In the genomic region with DNA sequence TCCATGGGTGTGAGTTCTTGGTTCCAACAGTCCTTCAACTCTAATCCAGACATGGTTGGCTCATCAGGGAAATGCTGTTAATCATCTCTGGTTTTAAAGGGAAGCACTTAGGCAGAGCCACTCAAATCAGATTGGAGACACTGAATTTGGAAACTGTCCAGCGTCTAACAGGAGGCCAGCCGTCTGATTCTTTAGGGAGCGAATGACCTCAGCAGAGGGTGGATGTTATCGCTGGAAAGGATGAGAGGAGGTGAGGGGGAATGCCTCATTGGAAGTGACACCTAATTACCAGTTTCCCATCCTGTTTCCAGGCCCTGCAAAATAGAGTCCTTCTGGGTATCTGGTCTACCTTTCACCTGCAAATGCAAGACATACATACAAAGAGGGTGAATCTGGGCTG, we compare ENCODE assay signal across 30 cellular contexts. TPM values are rescaled to one million over a fixed set of nuclear protein-coding genes. Genes with fewer than 3 reads are reported as not detected.
"Had no signal": no experiment of that assay in that cellular context is flagged by ENCODE, and none has a peak within 500 bp of the region (broad histone marks: within the 10 kb centered on the region; RNA-seq: fewer than 3 reads in every experiment).

No MANE protein-coding gene starts in this region.

- H3K4me1 Mint-ChIP-seq: activated CD4-positive, alpha-beta T cell treated with anti-CD3 and anti-CD28 coated beads for 36 hours; activated CD8-positive, alpha-beta memory T cell treated with anti-CD3 and anti-CD28 coated beads, Interleukin-2, amount 10 ng/mL, durations not matched to agents 7 days and 5 days; activated naive CD4-positive, alpha-beta T cell treated with anti-CD3 and anti-CD28 coated beads, Interleukin-2, amount 50 U/mL, for 24 hours; activated naive CD8-positive, alpha-beta T cell treated with anti-CD3 and anti-CD28 coated beads, Interleukin-2, amount 50 U/mL, for 24 hours; central memory CD8-positive, alpha-beta T cell; mesothelial cell of epicardium; naive B cell; stimulated activated naive B cell treated with anti-CD40 and anti-IgM and Interleukin-4, amounts not matched to agents 10 μg/mL and 1 μg/mL and 100 μg/mL, for 72 hours had no signal

- H3K36me3 Mint-ChIP-seq: activated CD8-positive, alpha-beta memory T cell treated with anti-CD3 and anti-CD28 coated beads, Interleukin-2, amount 10 ng/mL, durations not matched to agents 7 days and 5 days; activated naive CD4-positive, alpha-beta T cell treated with anti-CD3 and anti-CD28 coated beads, Interleukin-2, amount 50 U/mL, for 24 hours; mesothelial cell of epicardium; naive B cell; stimulated activated naive B cell treated with anti-CD40 and anti-IgM and Interleukin-4, amounts not matched to agents 10 μg/mL and 1 μg/mL and 100 μg/mL, for 72 hours had no signal

- H3K4me3 ChIP-seq: esophagus squamous epithelium, suprapubic skin, tibial artery, upper lobe of right lung had no signal

- ATAC-seq: activated CD4-positive, alpha-beta T cell treated with anti-CD3 and anti-CD28 coated beads for 36 hours; activated CD8-positive, alpha-beta memory T cell treated with anti-CD3 and anti-CD28 coated beads, Interleukin-2, amount 10 ng/mL, durations not matched to agents 7 days and 5 days; activated CD8-positive, alpha-beta T cell treated with anti-CD3 and anti-CD28 coated beads, Interleukin-2, amount 10 ng/mL, durations not matched to agents 7 days and 5 days; activated naive CD8-positive, alpha-beta T cell treated with anti-CD3 and anti-CD28 coated beads, Interleukin-2, amount 50 U/mL, for 24 hours; stimulated activated naive B cell treated with anti-CD40 and anti-IgM and Interleukin-4, amounts not matched to agents 10 μg/mL and 1 μg/mL and 100 μg/mL, for 72 hours; upper lobe of right lung had no signal

- H3K4me3 Mint-ChIP-seq: activated CD4-positive, alpha-beta T cell treated with anti-CD3 and anti-CD28 coated beads for 36 hours; activated CD8-positive, alpha-beta memory T cell treated with anti-CD3 and anti-CD28 coated beads, Interleukin-2, amount 10 ng/mL, durations not matched to agents 7 days and 5 days; activated CD8-positive, alpha-beta T cell treated with anti-CD3 and anti-CD28 coated beads, Interleukin-2, amount 10 ng/mL, durations not matched to agents 7 days and 5 days; activated naive CD4-positive, alpha-beta T cell treated with anti-CD3 and anti-CD28 coated beads, Interleukin-2, amount 50 U/mL, for 24 hours; activated naive CD8-positive, alpha-beta T cell treated with anti-CD3 and anti-CD28 coated beads, Interleukin-2, amount 50 U/mL, for 24 hours; central memory CD8-positive, alpha-beta T cell; mesothelial cell of epicardium; nephron progenitor cell; stimulated activated naive B cell treated with anti-CD40 and anti-IgM and Interleukin-4, amounts not matched to agents 10 μg/mL and 1 μg/mL and 100 μg/mL, for 72 hours; T-helper 2 cell treated with Interferon-gamma antibody and Interleukin-4, amounts not matched to agents 5 μg/mL and 100 μg/mL, for 36 hours had no signal

- H3K9me3 ChIP-seq: esophagus squamous epithelium, neutrophil, suprapubic skin, tibial artery, upper lobe of right lung had no signal

- H3K27ac Mint-ChIP-seq: activated CD4-positive, alpha-beta T cell treated with anti-CD3 and anti-CD28 coated beads for 36 hours; activated CD8-positive, alpha-beta memory T cell treated with anti-CD3 and anti-CD28 coated beads, Interleukin-2, amount 10 ng/mL, durations not matched to agents 7 days and 5 days; activated CD8-positive, alpha-beta T cell treated with anti-CD3 and anti-CD28 coated beads, Interleukin-2, amount 10 ng/mL, durations not matched to agents 7 days and 5 days; activated naive CD4-positive, alpha-beta T cell treated with anti-CD3 and anti-CD28 coated beads, Interleukin-2, amount 50 U/mL, for 24 hours; activated naive CD8-positive, alpha-beta T cell treated with anti-CD3 and anti-CD28 coated beads, Interleukin-2, amount 50 U/mL, for 24 hours; activated T-helper 2 cell treated with anti-CD3 and anti-CD28 coated beads, Interferon-gamma antibody, Interleukin-2, Interleukin-4, amounts not matched to agents 10 μg/mL and 5 μg/mL and 100 μg/mL, durations not matched to agents 14 hours and 24 hours and 36 hours; mesothelial cell of epicardium; naive B cell; nephron progenitor cell; stimulated activated naive B cell treated with anti-CD40 and anti-IgM and Interleukin-4, amounts not matched to agents 10 μg/mL and 1 μg/mL and 100 μg/mL, for 72 hours; T-helper 2 cell treated with Interferon-gamma antibody and Interleukin-4, amounts not matched to agents 5 μg/mL and 100 μg/mL, for 36 hours had no signal

- H3K36me3 ChIP-seq: esophagus squamous epithelium, neutrophil, suprapubic skin, tibial artery, upper lobe of right lung had no signal

- H3K27me3 ChIP-seq: neutrophil, suprapubic skin, upper lobe of right lung had no signal

- H3K9me3 Mint-ChIP-seq: activated naive CD4-positive, alpha-beta T cell treated with anti-CD3 and anti-CD28 coated beads, Interleukin-2, amount 50 U/mL, for 24 hours; activated naive CD8-positive, alpha-beta T cell treated with anti-CD3 and anti-CD28 coated beads, Interleukin-2, amount 50 U/mL, for 24 hours; activated T-helper 2 cell treated with anti-CD3 and anti-CD28 coated beads, Interferon-gamma antibody, Interleukin-2, Interleukin-4, amounts not matched to agents 10 μg/mL and 5 μg/mL and 100 μg/mL, durations not matched to agents 14 hours and 24 hours and 36 hours; central memory CD8-positive, alpha-beta T cell; mesothelial cell of epicardium; nephron progenitor cell; stimulated activated naive B cell treated with anti-CD40 and anti-IgM and Interleukin-4, amounts not matched to agents 10 μg/mL and 1 μg/mL and 100 μg/mL, for 72 hours; T-helper 2 cell treated with Interferon-gamma antibody and Interleukin-4, amounts not matched to agents 5 μg/mL and 100 μg/mL, for 36 hours had no signal

- H3K4me1 ChIP-seq: tibial artery, upper lobe of right lung had no signal

- H3K27ac ChIP-seq: epithelial cell of prostate, esophagus squamous epithelium, neutrophil, suprapubic skin, tibial artery, upper lobe of right lung had no signal

- DNase-seq: activated CD4-positive, alpha-beta T cell treated with anti-CD3 and anti-CD28 coated beads for 36 hours; activated CD4-positive, CD25-positive, alpha-beta regulatory T cell; activated CD8-positive, alpha-beta memory T cell treated with anti-CD3 and anti-CD28 coated beads, Interleukin-2, amount 10 ng/mL, durations not matched to agents 7 days and 5 days; activated CD8-positive, alpha-beta T cell treated with anti-CD3 and anti-CD28 coated beads, Interleukin-2, amount 10 ng/mL, durations not matched to agents 7 days and 5 days; activated naive CD8-positive, alpha-beta T cell treated with anti-CD3 and anti-CD28 coated beads, Interleukin-2, amount 50 U/mL, for 24 hours; activated T-cell treated with anti-CD3 and anti-CD28 coated beads, Interleukin-2, amount 50 U/mL, for 48 hours; amygdala; dermis blood vessel endothelial cell; effector CD4-positive, alpha-beta T cell; esophagus squamous epithelium; foreskin melanocyte; left cardiac atrium; naive B cell; nephron progenitor cell; retina; stimulated activated CD4-positive, alpha-beta T cell treated with anti-CD3 and anti-CD28 coated beads, Interleukin-15, amount 100 ng/mL, for 24 hours; stimulated activated CD4-positive, alpha-beta T cell treated with anti-CD3 and anti-CD28 coated beads, Interleukin-2, amount 100 ng/mL, for 24 hours; stimulated activated naive B cell treated with anti-CD40 and anti-IgM and Interleukin-4, amounts not matched to agents 10 μg/mL and 1 μg/mL and 100 μg/mL, for 72 hours; tibial artery had no signal

- H3K27me3 Mint-ChIP-seq: activated CD8-positive, alpha-beta memory T cell treated with anti-CD3 and anti-CD28 coated beads, Interleukin-2, amount 10 ng/mL, durations not matched to agents 7 days and 5 days; activated naive CD4-positive, alpha-beta T cell treated with anti-CD3 and anti-CD28 coated beads, Interleukin-2, amount 50 U/mL, for 24 hours had no signal

RNA-seq across cellular contexts. Expression of a gene that starts 22.8 kb away (rescaled TPM):
- total RNA-seq: activated CD4-positive, alpha-beta T cell treated with anti-CD3 and anti-CD28 coated beads for 36 hours; activated CD8-positive, alpha-beta memory T cell treated with anti-CD3 and anti-CD28 coated beads, Interleukin-2, amount 10 ng/mL, durations not matched to agents 7 days and 5 days; activated CD8-positive, alpha-beta T cell treated with anti-CD3 and anti-CD28 coated beads, Interleukin-2, amount 10 ng/mL, durations not matched to agents 7 days and 5 days; activated T-helper 2 cell treated with anti-CD3 and anti-CD28 coated beads, Interferon-gamma antibody, Interleukin-2, Interleukin-4, amounts not matched to agents 10 μg/mL and 5 μg/mL and 100 μg/mL, durations not matched to agents 14 hours and 24 hours and 36 hours; mesothelial cell of epicardium; osteocyte; posterior vena cava had no signal

RNA-seq across cellular contexts. Expression of a gene that starts 47.0 kb away (rescaled TPM):
- total RNA-seq: activated CD4-positive, alpha-beta T cell treated with anti-CD3 and anti-CD28 coated beads for 36 hours; activated CD8-positive, alpha-beta memory T cell treated with anti-CD3 and anti-CD28 coated beads, Interleukin-2, amount 10 ng/mL, durations not matched to agents 7 days and 5 days; activated CD8-positive, alpha-beta T cell treated with anti-CD3 and anti-CD28 coated beads, Interleukin-2, amount 10 ng/mL, durations not matched to agents 7 days and 5 days; activated T-helper 2 cell treated with anti-CD3 and anti-CD28 coated beads, Interferon-gamma antibody, Interleukin-2, Interleukin-4, amounts not matched to agents 10 μg/mL and 5 μg/mL and 100 μg/mL, durations not matched to agents 14 hours and 24 hours and 36 hours; osteocyte had no signal
